In the genomic region with DNA sequence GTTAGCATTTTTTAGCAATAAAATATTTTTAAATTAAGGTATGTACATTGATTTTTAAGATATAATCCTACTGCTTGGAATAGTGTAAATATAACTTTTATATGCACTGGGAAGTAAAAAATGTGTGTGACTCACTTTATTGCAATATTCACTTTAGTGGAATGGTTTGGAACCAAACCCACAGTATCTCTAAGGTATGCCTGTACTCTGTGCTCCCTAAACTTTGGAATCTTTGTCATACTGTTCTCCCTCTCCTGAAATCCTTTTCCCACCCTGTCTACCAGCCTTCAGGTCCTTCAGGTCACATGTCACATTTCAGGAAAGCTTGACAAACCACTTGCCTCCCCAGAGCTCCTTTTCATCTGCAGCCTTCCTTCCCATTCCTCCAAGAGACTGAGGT, we compare ENCODE assay signal across 27 cellular contexts.
DNase-seq lines count a peak whose midpoint lies in the region; ATAC-seq and TF ChIP-seq lines count a peak whose summit lies in the region.
"Had no signal": no experiment of that assay in that cellular context is flagged by ENCODE, and none has a peak within 500 bp of the region (broad histone marks: within the 10 kb centered on the region; RNA-seq: fewer than 3 reads in every experiment).

No MANE protein-coding gene starts in this region.

- H3K27ac ChIP-seq in SK-N-SH (ENCODE audit: low read depth in 2 of 2, low read length in 1 of 2) (peak overlapping the region in 1 of 2 experiments; percentile 58; a peak in 2 of 4 replicates), VCaP (peak overlapping the region; percentile 98), endodermal cell (ENCODE audit: low read depth, low read length) (no peak overlapping the region)
- H3K27ac ChIP-seq: 22Rv1, ascending aorta, C4-2B, spleen had no signal

- no peak overlapping the region for H3K27ac Mint-ChIP-seq in endodermal cell
- H3K27ac Mint-ChIP-seq: activated CD4-positive, alpha-beta T cell treated with anti-CD3 and anti-CD28 coated beads for 36 hours; activated naive CD4-positive, alpha-beta T cell treated with anti-CD3 and anti-CD28 coated beads for 36 hours; activated T-cell treated with anti-CD3 and anti-CD28 coated beads, Interleukin-2, amount 50 U/mL, for 72 hours; naive B cell had no signal

- H3K36me3 Mint-ChIP-seq in endodermal cell (ENCODE audit: low read depth): no peaks in the 10 kb centered on the region
- H3K36me3 Mint-ChIP-seq: naive B cell had no signal

- H3K9me3 ChIP-seq in SK-N-SH (no peaks in the 10 kb centered on the region), endodermal cell (ENCODE audit: control insufficient read depth, low read length) (no peaks in the 10 kb centered on the region)
- H3K9me3 ChIP-seq: ascending aorta, spleen had no signal

- peaks cover 9% of the 10 kb centered on the region for H3K4me1 Mint-ChIP-seq in endodermal cell
- H3K4me1 Mint-ChIP-seq: activated CD4-positive, alpha-beta T cell treated with anti-CD3 and anti-CD28 coated beads for 36 hours; naive B cell had no signal

- ATAC-seq in SK-N-SH treated with all-trans-retinoic acid at 6 μM for 48 hours: no peak
- no peak for ATAC-seq in GM21360 (IDR thresholded peaks at IDR 0.05; ENCODE audit: unreplicated experiment)
- ATAC-seq: activated CD4-positive, alpha-beta T cell treated with anti-CD3 and anti-CD28 coated beads for 36 hours; activated T-cell treated with anti-CD3 and anti-CD28 coated beads, Interleukin-2, amount 50 U/mL, for 72 hours; left colon had no signal

- H3K9ac ChIP-seq in SK-N-SH (no peak overlapping the region), endodermal cell (ENCODE audit: extremely low read depth, low read length, poor library complexity, severe bottlenecking) (no peak overlapping the region)

- POLR2A ChIA-PET in SK-N-SH (lab: Yijun Ruan, JAX): no interaction called here

- H3K4me3 Mint-ChIP-seq in endodermal cell: no peak overlapping the region
- H3K4me3 Mint-ChIP-seq: activated CD4-positive, alpha-beta T cell treated with anti-CD3 and anti-CD28 coated beads for 36 hours; activated naive CD4-positive, alpha-beta T cell treated with anti-CD3 and anti-CD28 coated beads for 36 hours; activated T-cell treated with anti-CD3 and anti-CD28 coated beads, Interleukin-2, amount 50 U/mL, for 72 hours; naive B cell had no signal

- CTCF ChIA-PET in SK-N-SH (lab: Yijun Ruan, JAX): no interaction called here

- H4K20me1 ChIP-seq in SK-N-SH (ENCODE audit: insufficient read depth): no peaks in the 10 kb centered on the region

- no peak for DNase-seq in SK-N-SH
- peak; percentile 68 for DNase-seq in fibroblast of the aortic adventitia (ENCODE audit: low read depth)
- no peak for DNase-seq in endodermal cell
- no peak for DNase-seq in midbrain (lab: John Stamatoyannopoulos, UW)
- no peak for DNase-seq in amygdala (lab: John Stamatoyannopoulos, UW)
- DNase-seq: activated CD4-positive, alpha-beta T cell treated with anti-CD3 and anti-CD28 coated beads for 36 hours; activated naive CD4-positive, alpha-beta T cell treated with anti-CD3 and anti-CD28 coated beads for 36 hours; activated T-cell treated with anti-CD3 and anti-CD28 coated beads, Interleukin-2, amount 50 U/mL, for 72 hours; effector CD4-positive, alpha-beta T cell; HCEC 1CT; left colon; mesendoderm; MM.1S; naive B cell; NCI-H1417 treated with DMSO at 0.1 percent for 48 hours; NCI-H2171 treated with DMSO at 0.1 percent for 48 hours; occipital lobe; SHP77 treated with DMSO at 0.1 percent for 48 hours; spleen; stimulated activated CD4-positive, alpha-beta T cell treated with anti-CD3 and anti-CD28 coated beads, Interleukin-4, amount 100 ng/mL, for 1 hour; stimulated activated naive CD4-positive, alpha-beta T cell had no signal

- H3K79me2 ChIP-seq in SK-N-SH (ENCODE audit: insufficient read depth): peaks cover 8% of the 10 kb centered on the region; the same call in 1 of the 2 replicates

- H3K9me2 ChIP-seq in SK-N-SH: no peaks in the 10 kb centered on the region

- peaks cover 6% of the 10 kb centered on the region for H3F3A ChIP-seq in SK-N-SH (replicated peaks; ENCODE audit: insufficient read depth)

- no peaks in the 10 kb centered on the region for H3K27me3 ChIP-seq in SK-N-SH (ENCODE audit: insufficient read depth)
- H3K27me3 ChIP-seq in endodermal cell (ENCODE audit: control insufficient read depth, insufficient read depth, low read length, poor library complexity, severe bottlenecking): no peaks in the 10 kb centered on the region
- H3K27me3 ChIP-seq: ascending aorta, spleen had no signal

- H3K4me1 ChIP-seq in SK-N-SH (ENCODE audit: control insufficient read depth in 1 of 2, insufficient read depth in 2 of 2, low read depth in 1 of 2, low read length in 1 of 2): peaks cover 6 to 18% of the 10 kb centered on the region in 2 experiments; a peak in 3 of 4 replicates
- no peaks in the 10 kb centered on the region for H3K4me1 ChIP-seq in endodermal cell (ENCODE audit: control insufficient read depth, insufficient read depth, low read length)
- H3K4me1 ChIP-seq: ascending aorta, spleen had no signal

- no peaks in the 10 kb centered on the region for H3K9me3 Mint-ChIP-seq in endodermal cell
- H3K9me3 Mint-ChIP-seq: activated naive CD4-positive, alpha-beta T cell treated with anti-CD3 and anti-CD28 coated beads for 36 hours; activated T-cell treated with anti-CD3 and anti-CD28 coated beads, Interleukin-2, amount 50 U/mL, for 72 hours had no signal

- no peak for TF ChIP-seq CTCF in SK-N-SH (IDR thresholded peaks at IDR 0.05)
- TF ChIP-seq CTCF in VCaP (conservative IDR thresholded peaks at IDR 0.05): no peak
- TF ChIP-seq CTCF in fibroblast of the aortic adventitia (IDR thresholded peaks at IDR 0.05; ENCODE audit: insufficient read depth, low read length): no peak
- no peak for TF ChIP-seq CTCF in endodermal cell (conservative IDR thresholded peaks at IDR 0.05)

- H2AFZ ChIP-seq in SK-N-SH (ENCODE audit: low read depth): no peak overlapping the region

- peak overlapping the region; percentile 18; the same call in 1 of the 2 replicates for H3K4me2 ChIP-seq in SK-N-SH

- no peak for TF ChIP-seq RAD21 in SK-N-SH (IDR thresholded peaks at IDR 0.05; ENCODE audit: low read length)

- H3K36me3 ChIP-seq in SK-N-SH (replicated peaks in 1 of 2; ENCODE audit: control insufficient read depth in 1 of 2, insufficient read depth in 2 of 2, low read length in 1 of 2) (no peaks in the 10 kb centered on the region), endodermal cell (ENCODE audit: control insufficient read depth, insufficient read depth, low read length) (no peaks in the 10 kb centered on the region)
- H3K36me3 ChIP-seq: ascending aorta, spleen had no signal

- peaks cover 2% of the 10 kb centered on the region for H3K27me3 Mint-ChIP-seq in endodermal cell (ENCODE audit: insufficient read depth)

- no peak for TF ChIP-seq EP300 in SK-N-SH (IDR thresholded peaks at IDR 0.05; ENCODE audit: borderline replicate concordance in 1 of 2, low read depth in 1 of 2, low read length in 1 of 2)

- H3K4me3 ChIP-seq in SK-N-SH (ENCODE audit: low read depth in 2 of 2, low read length in 1 of 2) (no peak overlapping the region), fibroblast of the aortic adventitia (ENCODE audit: low read depth, low read length) (no peak overlapping the region), endodermal cell (ENCODE audit: low read length) (no peak overlapping the region)
- H3K4me3 ChIP-seq: ascending aorta, spleen had no signal

TF ChIP-seq in SK-N-SH, 30 proteins besides CTCF, POLR2A, EP300 and RAD21:
- TF ChIP-seq YY1 (IDR thresholded peaks at IDR 0.05; ENCODE audit: low read depth) (no peak), CHD2 (IDR thresholded peaks at IDR 0.05; ENCODE audit: low read length, partially characterized antibody) (no peak), TEAD4 (IDR thresholded peaks at IDR 0.05; ENCODE audit: borderline replicate concordance, insufficient read depth) (no peak), SIN3A (IDR thresholded peaks at IDR 0.05; ENCODE audit: borderline replicate concordance, low read depth, low read length) (no peak), NRF1 (IDR thresholded peaks at IDR 0.05; ENCODE audit: low read depth, low read length) (no peak), NFIC (IDR thresholded peaks at IDR 0.05; ENCODE audit: borderline replicate concordance) (no peak)

TF ChIP-seq in SK-N-SH treated with all-trans-retinoic acid at 6 μM for 48 hours, 23 proteins besides CTCF, POLR2A, EP300 and RAD21:
- no peak for TF ChIP-seq RARB (CRISPR knock-in tag; IDR thresholded peaks at IDR 0.05)
- TF ChIP-seq, protein P1, sequence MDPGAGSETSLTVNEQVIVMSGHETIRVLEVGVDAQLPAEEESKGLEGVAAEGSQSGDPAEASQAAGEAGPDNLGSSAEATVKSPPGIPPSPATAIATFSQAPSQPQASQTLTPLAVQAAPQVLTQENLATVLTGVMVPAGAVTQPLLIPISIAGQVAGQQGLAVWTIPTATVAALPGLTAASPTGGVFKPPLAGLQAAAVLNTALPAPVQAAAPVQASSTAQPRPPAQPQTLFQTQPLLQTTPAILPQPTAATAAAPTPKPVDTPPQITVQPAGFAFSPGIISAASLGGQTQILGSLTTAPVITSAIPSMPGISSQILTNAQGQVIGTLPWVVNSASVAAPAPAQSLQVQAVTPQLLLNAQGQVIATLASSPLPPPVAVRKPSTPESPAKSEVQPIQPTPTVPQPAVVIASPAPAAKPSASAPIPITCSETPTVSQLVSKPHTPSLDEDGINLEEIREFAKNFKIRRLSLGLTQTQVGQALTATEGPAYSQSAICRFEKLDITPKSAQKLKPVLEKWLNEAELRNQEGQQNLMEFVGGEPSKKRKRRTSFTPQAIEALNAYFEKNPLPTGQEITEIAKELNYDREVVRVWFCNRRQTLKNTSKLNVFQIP (CRISPR knock-in tag; IDR thresholded peaks at IDR 0.05; ENCODE audit: borderline replicate concordance, low read depth): no peak
- no peak for TF ChIP-seq SNAI2 (CRISPR knock-in tag; IDR thresholded peaks at IDR 0.05)
- no peak for TF ChIP-seq ZFP3 (CRISPR knock-in tag; IDR thresholded peaks at IDR 0.05)
- TF ChIP-seq ZC3H10 (CRISPR knock-in tag; IDR thresholded peaks at IDR 0.05): no peak
- no peak for TF ChIP-seq BACH2 (CRISPR knock-in tag; IDR thresholded peaks at IDR 0.05; ENCODE audit: borderline replicate concordance)
TF ChIP-seq in SK-N-SH treated with all-trans-retinoic acid at 6 μM for 48 hours: peak in this region for 0.
